In genomic region chr6:42202131-42202915, GRCh38 we compare ENCODE assay signal across 13 cellular contexts. TPM values are rescaled to one million over a fixed set of nuclear protein-coding genes. Genes with fewer than 3 reads are reported as not detected.
"Had no signal": no experiment of that assay in that cellular context is flagged by ENCODE, and none has a peak within 500 bp of the region (broad histone marks: within the 10 kb centered on the region; RNA-seq: fewer than 3 reads in every experiment).

No MANE protein-coding gene starts in this region.

RNA-seq across cellular contexts. Expression of gene GUCA1B, which starts 7.6 kb away (rescaled TPM):
- total RNA-seq: vagina had no signal

RNA-seq across cellular contexts. Expression of gene GUCA1A, which starts 29.2 kb away (rescaled TPM):
- total RNA-seq: esophagus squamous epithelium; heart right ventricle; left cardiac atrium; lower leg skin; lung microvascular endothelial cell; mucosa of gallbladder; naive thymus-derived CD4-positive, alpha-beta T cell; osteocyte; pulmonary artery endothelial cell; right lobe of liver; transverse colon; upper lobe of right lung; vagina had no signal
- polyA plus RNA-seq: heart right ventricle; naive thymus-derived CD4-positive, alpha-beta T cell had no signal

RNA-seq across cellular contexts. Expression of gene C6orf132, which starts 59.9 kb away (rescaled TPM):
- total RNA-seq: pulmonary artery endothelial cell had no signal
- polyA plus RNA-seq: naive thymus-derived CD4-positive, alpha-beta T cell had no signal
